ENCODE assay signal across 20 cellular contexts in the genomic region with DNA sequence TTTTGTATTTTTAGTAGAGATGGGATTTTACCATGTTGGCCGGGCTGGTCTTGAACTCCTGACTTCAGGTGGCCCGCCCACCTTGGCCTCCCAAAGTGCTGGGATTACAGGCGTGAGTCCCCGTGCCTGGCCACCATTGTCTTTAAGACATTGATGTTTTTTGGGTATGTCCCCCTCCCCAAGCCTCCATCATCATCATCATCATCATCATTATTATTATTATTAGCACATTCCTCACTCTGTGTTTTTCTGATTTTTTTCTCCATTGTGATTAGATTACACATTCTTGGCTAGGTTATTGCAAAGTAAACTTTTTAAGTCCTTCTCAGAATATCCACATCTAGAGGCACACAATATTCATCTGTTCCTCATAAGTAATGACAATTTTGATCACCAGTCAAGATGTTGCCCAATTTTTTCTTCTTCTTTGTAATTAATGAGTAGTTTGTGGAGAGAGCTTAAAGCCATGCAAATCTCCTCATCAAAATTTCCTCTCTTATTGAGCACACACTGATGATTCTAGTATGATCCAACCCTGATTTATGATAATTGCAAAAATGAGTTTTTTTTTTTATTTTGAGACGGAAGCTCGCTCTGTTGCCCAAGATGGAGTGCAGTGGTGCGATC. TPM values are rescaled to one million over a fixed set of nuclear protein-coding genes. Genes with fewer than 3 reads are reported as not detected.
DNase-seq lines count a peak whose midpoint lies in the region; ATAC-seq and TF ChIP-seq lines count a peak whose summit lies in the region.
"Had no signal": no experiment of that assay in that cellular context is flagged by ENCODE, and none has a peak within 500 bp of the region (broad histone marks: within the 10 kb centered on the region; RNA-seq: fewer than 3 reads in every experiment).

No MANE protein-coding gene starts in this region.

- H3K27me3 Mint-ChIP-seq in T-helper 1 cell treated with Interleukin-12 subunit alpha and Interleukin-12 subunit beta and Interleukin-4 antibody, amounts not matched to agents 30 μg/mL and 1 μg/mL, for 36 hours (ENCODE audit: low read depth): no peaks in the 10 kb centered on the region
- H3K27me3 Mint-ChIP-seq in CD4-positive, alpha-beta T cell: no peaks in the 10 kb centered on the region
- H3K27me3 Mint-ChIP-seq in activated CD4-positive, alpha-beta memory T cell treated with anti-CD3 and anti-CD28 coated beads, Interleukin-2, amount 10 ng/mL, durations not matched to agents 7 days and 5 days: no peaks in the 10 kb centered on the region
- H3K27me3 Mint-ChIP-seq in memory B cell (no peaks in the 10 kb centered on the region), GM23338 (ENCODE audit: insufficient read depth, low read depth, poor library complexity) (peaks cover 2% of the 10 kb centered on the region)

- H3K36me3 ChIP-seq in GM23338 (ENCODE audit: insufficient read depth): peaks cover 5% of the 10 kb centered on the region; the same call in 1 of the 2 replicates

- H4K20me1 ChIP-seq in GM23338 (replicated peaks; ENCODE audit: insufficient read depth): no peaks in the 10 kb centered on the region; the same call in 1 of the 2 replicates

- TF ChIP-seq CTCF in CD4-positive, alpha-beta T cell (IDR thresholded peaks at IDR 0.05): no peak
- no peak for TF ChIP-seq CTCF in GM23338 (conservative IDR thresholded peaks at IDR 0.05; ENCODE audit: low read depth in 2 of 2)

- no peak for ATAC-seq in CD4-positive, alpha-beta T cell (ENCODE audit: poor library complexity)
- ATAC-seq in memory B cell (ENCODE audit: low read depth) (peak; percentile 19), GM23338 (no peak)

- no peak overlapping the region for H3K4me3 ChIP-seq in GM23338
- H3K4me3 ChIP-seq: skin epidermis, testis had no signal

- H3K27me3 ChIP-seq in CD4-positive, alpha-beta T cell (ENCODE audit: control insufficient read depth, insufficient read depth, low read length): no peaks in the 10 kb centered on the region
- H3K27me3 ChIP-seq in GM23338 (ENCODE audit: insufficient read depth): no peaks in the 10 kb centered on the region
- H3K27me3 ChIP-seq: testis had no signal

- no peaks in the 10 kb centered on the region for H3K9me3 ChIP-seq in CD4-positive, alpha-beta T cell (ENCODE audit: control insufficient read depth, low read length)
- H3K9me3 ChIP-seq: testis had no signal

- peak overlapping the region; percentile 43 for H3K27ac Mint-ChIP-seq in T-helper 1 cell treated with Interleukin-12 subunit alpha and Interleukin-12 subunit beta and Interleukin-4 antibody, amounts not matched to agents 30 μg/mL and 1 μg/mL, for 36 hours
- peak overlapping the region; percentile 53 for H3K27ac Mint-ChIP-seq in CD4-positive, alpha-beta T cell
- peak overlapping the region; percentile 69 for H3K27ac Mint-ChIP-seq in activated CD4-positive, alpha-beta memory T cell treated with anti-CD3 and anti-CD28 coated beads, Interleukin-2, amount 10 ng/mL, durations not matched to agents 7 days and 5 days
- H3K27ac Mint-ChIP-seq in memory B cell (peak overlapping the region; percentile 87), GM23338 (no peak overlapping the region)

- no peaks in the 10 kb centered on the region for H3K9me3 Mint-ChIP-seq in T-helper 1 cell treated with Interleukin-12 subunit alpha and Interleukin-12 subunit beta and Interleukin-4 antibody, amounts not matched to agents 30 μg/mL and 1 μg/mL, for 36 hours
- no peaks in the 10 kb centered on the region for H3K9me3 Mint-ChIP-seq in CD4-positive, alpha-beta T cell
- H3K9me3 Mint-ChIP-seq in activated CD4-positive, alpha-beta memory T cell treated with anti-CD3 and anti-CD28 coated beads, Interleukin-2, amount 10 ng/mL, durations not matched to agents 7 days and 5 days: no peaks in the 10 kb centered on the region
- H3K9me3 Mint-ChIP-seq in memory B cell (no peaks in the 10 kb centered on the region), GM23338 (no peaks in the 10 kb centered on the region)

- H3K9me2 ChIP-seq in GM23338 (ENCODE audit: insufficient read depth): no peaks in the 10 kb centered on the region

- no peak overlapping the region for H3K27ac ChIP-seq in CD4-positive, alpha-beta T cell (ENCODE audit: low read depth, low read length)
- no peak overlapping the region for H3K27ac ChIP-seq in GM23338 (ENCODE audit: low read depth)
- H3K27ac ChIP-seq: skin epidermis, testis had no signal

- peaks cover 13% of the 10 kb centered on the region for H3K36me3 Mint-ChIP-seq in T-helper 1 cell treated with Interleukin-12 subunit alpha and Interleukin-12 subunit beta and Interleukin-4 antibody, amounts not matched to agents 30 μg/mL and 1 μg/mL, for 36 hours (ENCODE audit: low read depth)
- peaks cover 74% of the 10 kb centered on the region for H3K36me3 Mint-ChIP-seq in CD4-positive, alpha-beta T cell (ENCODE audit: low read depth)
- H3K36me3 Mint-ChIP-seq in activated CD4-positive, alpha-beta memory T cell treated with anti-CD3 and anti-CD28 coated beads, Interleukin-2, amount 10 ng/mL, durations not matched to agents 7 days and 5 days (ENCODE audit: low read depth): peaks cover 46% of the 10 kb centered on the region
- peaks cover 31% of the 10 kb centered on the region for H3K36me3 Mint-ChIP-seq in memory B cell
- peaks cover 43% of the 10 kb centered on the region for H3K36me3 Mint-ChIP-seq in GM23338 (ENCODE audit: low read depth)

- H3K4me2 ChIP-seq in GM23338: no peak overlapping the region

- intact Hi-C loops in CD4-positive, alpha-beta T cell (cut with DNase I, micrococcal nuclease): no loop called here

- H2AFZ ChIP-seq in GM23338: no peak overlapping the region

- POLR2A ChIA-PET in CD4-positive, alpha-beta T cell (lab: Charles Lee): interaction anchor here (1.0 kb wide), 1 partner anchor 16 kb away, joined by 3 read pairs; no protein-coding TSS in a partner anchor
- POLR2A ChIA-PET in activated CD4-positive, alpha-beta memory T cell treated with anti-CD3 and anti-CD28 coated beads, Interleukin-2, amount 10 ng/mL, durations not matched to agents 7 days and 5 days (lab: Charles Lee): interaction anchor here (0.8 to 1.6 kb wide), 2 partner anchors 19 to 49 kb away, joined by 3 to 4 read pairs; no protein-coding TSS in a partner anchor

- H3K4me1 ChIP-seq in GM23338 (ENCODE audit: insufficient read depth): no peaks in the 10 kb centered on the region
- H3K4me1 ChIP-seq: testis had no signal

- peaks cover 98% of the 10 kb centered on the region for H3K79me2 ChIP-seq in GM23338 (replicated peaks; ENCODE audit: insufficient read depth)

- no peaks in the 10 kb centered on the region for H3F3A ChIP-seq in GM23338 (replicated peaks; ENCODE audit: low read depth)

- peaks cover 26% of the 10 kb centered on the region for H3K4me1 Mint-ChIP-seq in T-helper 1 cell treated with Interleukin-12 subunit alpha and Interleukin-12 subunit beta and Interleukin-4 antibody, amounts not matched to agents 30 μg/mL and 1 μg/mL, for 36 hours (ENCODE audit: low read depth)
- peaks cover 87% of the 10 kb centered on the region for H3K4me1 Mint-ChIP-seq in CD4-positive, alpha-beta T cell (ENCODE audit: low read depth)
- H3K4me1 Mint-ChIP-seq in activated CD4-positive, alpha-beta memory T cell treated with anti-CD3 and anti-CD28 coated beads, Interleukin-2, amount 10 ng/mL, durations not matched to agents 7 days and 5 days: peaks cover 51% of the 10 kb centered on the region
- peaks cover 26% of the 10 kb centered on the region for H3K4me1 Mint-ChIP-seq in memory B cell
- peaks cover 3% of the 10 kb centered on the region; the same call in 1 of the 3 replicates for H3K4me1 Mint-ChIP-seq in GM23338

- CTCF ChIA-PET in CD4-positive, alpha-beta T cell (lab: Charles Lee): no interaction called here
- CTCF ChIA-PET in activated CD4-positive, alpha-beta memory T cell treated with anti-CD3 and anti-CD28 coated beads, Interleukin-2, amount 10 ng/mL, durations not matched to agents 7 days and 5 days (lab: Charles Lee): no interaction called here

- H3K4me3 Mint-ChIP-seq in T-helper 1 cell treated with Interleukin-12 subunit alpha and Interleukin-12 subunit beta and Interleukin-4 antibody, amounts not matched to agents 30 μg/mL and 1 μg/mL, for 36 hours: peak overlapping the region; percentile 60
- peak overlapping the region; percentile 54 for H3K4me3 Mint-ChIP-seq in CD4-positive, alpha-beta T cell
- H3K4me3 Mint-ChIP-seq in activated CD4-positive, alpha-beta memory T cell treated with anti-CD3 and anti-CD28 coated beads, Interleukin-2, amount 10 ng/mL, durations not matched to agents 7 days and 5 days: peak overlapping the region; percentile 28
- H3K4me3 Mint-ChIP-seq in memory B cell (no peak overlapping the region), GM23338 (no peak overlapping the region)

- DNase-seq in T-helper 1 cell (no peak), memory B cell (ENCODE audit: low spot score in 2 of 2) (no peak), NOMO-1 treated with DMSO at 0.1 percent for 48 hours (lab: John Stamatoyannopoulos, UW; ENCODE audit: unreplicated experiment) (no peak), superior temporal gyrus (ENCODE audit: extremely low spot score) (no peak), GM23338 (ENCODE audit: low spot score) (no peak)
- DNase-seq in CD4-positive, alpha-beta T cell: no peak
- no peak for DNase-seq in activated CD4-positive, alpha-beta memory T cell treated with anti-CD3 and anti-CD28 coated beads, Interleukin-2, amount 10 ng/mL, durations not matched to agents 7 days and 5 days
- DNase-seq: 8988T; C1 segment of cervical spinal cord; DMS153; hippocampal formation; KBM-7; NCI-H1092; NCI-H526 treated with DMSO at 0.1 percent for 48 hours; posterior cingulate gyrus; SIG-M5; stimulated activated CD4-positive, alpha-beta T cell treated with anti-CD3 and anti-CD28 coated beads, Interleukin-4, amount 100 ng/mL, for 24 hours; testis had no signal

TF ChIP-seq in GM23338, 12 proteins besides CTCF, POLR2A, EP300 and RAD21 (continues in another document):
- TF ChIP-seq CREB1 (CRISPR knock-in tag; IDR thresholded peaks at IDR 0.05; ENCODE audit: low read depth) (no peak), ZNF114 (CRISPR knock-in tag; IDR thresholded peaks at IDR 0.05) (no peak), POLR2AphosphoS5 (IDR thresholded peaks at IDR 0.05; ENCODE audit: low read depth) (no peak), JUNB (IDR thresholded peaks at IDR 0.05; ENCODE audit: unreplicated experiment) (no peak)
- TF ChIP-seq, protein P1, sequence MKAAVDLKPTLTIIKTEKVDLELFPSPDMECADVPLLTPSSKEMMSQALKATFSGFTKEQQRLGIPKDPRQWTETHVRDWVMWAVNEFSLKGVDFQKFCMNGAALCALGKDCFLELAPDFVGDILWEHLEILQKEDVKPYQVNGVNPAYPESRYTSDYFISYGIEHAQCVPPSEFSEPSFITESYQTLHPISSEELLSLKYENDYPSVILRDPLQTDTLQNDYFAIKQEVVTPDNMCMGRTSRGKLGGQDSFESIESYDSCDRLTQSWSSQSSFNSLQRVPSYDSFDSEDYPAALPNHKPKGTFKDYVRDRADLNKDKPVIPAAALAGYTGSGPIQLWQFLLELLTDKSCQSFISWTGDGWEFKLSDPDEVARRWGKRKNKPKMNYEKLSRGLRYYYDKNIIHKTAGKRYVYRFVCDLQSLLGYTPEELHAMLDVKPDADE (IDR thresholded peaks at IDR 0.05): no peak

RNA-seq across cellular contexts. Expression of gene EPC1, which starts 47.5 kb away (rescaled TPM):
- 100 to 1,000 TPM; 173 to 181 TPM for total RNA-seq in CD4-positive, alpha-beta T cell
- 10 to 100 TPM; 41.6 to 43.0 TPM for total RNA-seq in activated CD4-positive, alpha-beta memory T cell treated with anti-CD3 and anti-CD28 coated beads, Interleukin-2, amount 10 ng/mL, durations not matched to agents 7 days and 5 days
- 15.8 and 25.9 TPM in 2 replicates for total RNA-seq in GM23338 (2014; rRNA removed; shearing (Covaris generic))
- 24.1 and 24.5 TPM in 2 replicates for polyA plus RNA-seq in GM23338 (2016; fragmentation: Nextera tagmentation; extraction: Ambion mirVana)

Comparison
In these comparisons a context has a peak if more than half of its experiments do, and no peak if none do; other contexts are left out.
1. H3K4me3 Mint-ChIP-seq: peak in T-helper 1 cell treated with Interleukin-12 subunit alpha and Interleukin-12 subunit beta and Interleukin-4 antibody, amounts not matched to agents 30 μg/mL and 1 μg/mL, for 36 hours (single experiment), CD4-positive, alpha-beta T cell (single experiment) and activated CD4-positive, alpha-beta memory T cell treated with anti-CD3 and anti-CD28 coated beads, Interleukin-2, amount 10 ng/mL, durations not matched to agents 7 days and 5 days (single experiment); none in memory B cell (single experiment) and GM23338 (single experiment).